Comparison of ENCODE assay signal across 16 cellular contexts in the genomic region with DNA sequence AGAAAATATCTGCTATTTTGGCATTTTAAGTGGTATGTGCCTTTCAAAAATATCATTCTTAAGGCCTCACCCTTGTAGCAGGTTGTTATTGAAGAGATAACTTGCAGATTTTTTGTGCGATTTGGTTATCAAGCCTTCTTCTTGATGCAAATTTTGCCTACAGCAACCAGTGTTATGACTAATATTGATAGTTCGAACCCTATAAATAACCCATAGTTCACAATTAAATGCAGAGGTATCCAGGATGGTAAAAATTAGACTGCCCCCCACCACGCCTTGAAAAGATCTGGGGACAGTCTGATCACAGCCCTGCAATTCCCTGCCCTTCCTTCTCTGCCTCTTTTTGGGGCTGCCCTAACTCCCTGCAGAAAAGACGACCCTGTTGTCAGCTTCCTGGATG.
"Had no signal": no experiment of that assay in that cellular context is flagged by ENCODE, and none has a peak within 500 bp of the region (broad histone marks: within the 10 kb centered on the region; RNA-seq: fewer than 3 reads in every experiment).

No MANE protein-coding gene starts in this region.

- H3K4me1 ChIP-seq: pancreas, sigmoid colon, spleen, upper lobe of left lung had no signal

- H3K4me3 ChIP-seq: pancreas, sigmoid colon, spleen, testis, upper lobe of left lung had no signal

- DNase-seq: activated CD4-positive, alpha-beta T cell treated with anti-CD3 and anti-CD28 coated beads, Interleukin-2, amount 50 U/mL, for 1 hour; activated CD4-positive, CD25-positive, alpha-beta regulatory T cell; activated naive CD4-positive, alpha-beta T cell; anterior cingulate cortex; brain microvascular endothelial cell; effector CD8-positive, alpha-beta T cell; foreskin fibroblast; hypothalamus; mesenchymal stem cell; naive thymus-derived CD8-positive, alpha-beta T cell; pancreas; sigmoid colon; spleen; stimulated activated naive CD8-positive, alpha-beta T cell treated with anti-CD3 and anti-CD28 coated beads, Interleukin-15, amount 100 ng/mL, for 72 hours; testis; upper lobe of left lung had no signal

- ATAC-seq: naive thymus-derived CD8-positive, alpha-beta T cell; pancreas; stimulated activated naive CD8-positive, alpha-beta T cell treated with anti-CD3 and anti-CD28 coated beads, Interleukin-15, amount 100 ng/mL, for 72 hours had no signal

- H3K27me3 ChIP-seq: brain microvascular endothelial cell, pancreas, sigmoid colon, spleen, testis, upper lobe of left lung had no signal

- H3K9me3 ChIP-seq: pancreas, sigmoid colon, spleen, testis, upper lobe of left lung had no signal

- H3K27ac ChIP-seq: brain microvascular endothelial cell, pancreas, sigmoid colon, spleen, testis, upper lobe of left lung had no signal

- H3K36me3 ChIP-seq: brain microvascular endothelial cell, pancreas, sigmoid colon, spleen, upper lobe of left lung had no signal
